9 cellular contexts compared by ENCODE assay signal in the genomic region with DNA sequence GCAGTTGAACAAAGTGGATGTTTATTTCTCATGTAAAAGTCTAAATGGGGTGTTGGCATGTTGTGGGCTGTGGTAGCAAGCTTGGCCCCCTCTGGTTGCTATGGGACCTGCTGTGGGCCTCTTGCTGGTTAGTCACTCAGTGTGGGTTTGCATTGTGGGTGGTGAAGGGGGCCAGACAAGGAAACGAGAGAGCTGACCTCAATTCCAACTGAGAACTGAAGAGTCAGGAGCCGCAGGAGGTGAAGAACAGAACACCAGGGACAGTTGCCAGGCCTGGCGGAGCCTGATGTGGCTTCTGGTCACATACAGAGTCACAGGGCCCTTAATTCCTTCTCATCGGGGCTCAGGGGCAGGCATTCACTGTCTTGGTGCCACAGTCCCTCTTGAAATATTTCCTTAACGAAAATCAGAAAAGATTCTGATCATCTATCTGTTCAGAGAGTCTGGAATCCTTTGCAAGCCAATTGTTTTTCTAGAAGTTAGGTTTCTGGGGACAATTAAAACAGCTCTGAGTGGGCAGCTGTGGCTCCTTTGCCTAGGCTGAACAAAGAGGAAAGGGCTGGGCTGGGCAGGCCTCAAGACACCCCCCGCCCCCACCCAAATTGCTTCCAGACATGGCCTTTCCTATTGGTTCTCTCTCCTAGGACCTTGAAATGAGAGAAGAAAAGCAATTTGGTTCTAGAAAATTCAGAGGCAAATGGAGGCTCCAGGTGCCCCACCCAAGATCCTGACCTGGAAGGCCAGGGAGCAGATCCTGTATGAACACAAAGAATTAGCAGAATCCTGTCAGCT. TPM values are rescaled to one million over a fixed set of nuclear protein-coding genes. Genes with fewer than 3 reads are reported as not detected.
A peak's percentile ranks its signal among the peaks of the same experiment; 100 is the strongest.
DNase-seq lines count a peak whose midpoint lies in the region; ATAC-seq, FAIRE-seq and TF ChIP-seq lines count a peak whose summit lies in the region.
"Had no signal": no experiment of that assay in that cellular context is flagged by ENCODE, and none has a peak within 500 bp of the region (broad histone marks: within the 10 kb centered on the region; RNA-seq: fewer than 3 reads in every experiment).

No MANE protein-coding gene starts in this region.

- H3K27ac ChIP-seq in HepG2 (ENCODE audit: extremely low read length, insufficient read depth, low read length) (no peak overlapping the region), right lobe of liver (no peak overlapping the region)

- TF ChIP-seq POLR2A in HepG2 (IDR thresholded peaks at IDR 0.05; ENCODE audit: insufficient read depth in 1 of 2, low read depth in 2 of 2, low read length in 2 of 2), result no peak
- no peak for TF ChIP-seq POLR2A in right lobe of liver (IDR thresholded peaks at IDR 0.05)

- H4K20me1 ChIP-seq in HepG2 (ENCODE audit: insufficient read depth, low read length), result no peaks in the 10 kb centered on the region; the same call in 1 of the 2 replicates

- peak overlapping the region in 1 of 3 experiments; percentile 9; a peak in 1 of 6 replicates for H3K4me3 ChIP-seq in HepG2 (replicated peaks in 1 of 3; ENCODE audit: insufficient read depth in 1 of 3, low read depth in 2 of 3, low read length in 3 of 3)
- no peak overlapping the region for H3K4me3 ChIP-seq in right lobe of liver

- no peak for TF ChIP-seq CTCF in HepG2 (CRISPR knock-in tag; IDR thresholded peaks at IDR 0.05)
- no peak for TF ChIP-seq CTCF in right lobe of liver (IDR thresholded peaks at IDR 0.05)
- no peak for TF ChIP-seq CTCF in nephron (IDR thresholded peaks at IDR 0.05; ENCODE audit: unreplicated experiment in 3 of 3)

- H3K4me1 Mint-ChIP-seq in activated naive CD8-positive, alpha-beta T cell treated with anti-CD3 and anti-CD28 coated beads, Interleukin-2, amount 10 ng/mL, durations not matched to agents 7 days and 5 days, result peaks cover 34% of the 10 kb centered on the region
- H3K4me1 Mint-ChIP-seq in nephron, result peaks cover 30% of the 10 kb centered on the region

- H3K4me1 ChIP-seq in HepG2 (ENCODE audit: insufficient read depth, low read length), result peaks cover 45% of the 10 kb centered on the region
- H3K4me1 ChIP-seq in right lobe of liver, result peaks cover 0 to 14% (median 8%) of the 10 kb centered on the region in 4 donors

- WGBS in HepG2 (ENCODE audit: low lambda C conversion rate), result 41% methylated on average over 6 of the region's 6 CpGs
- WGBS in right lobe of liver (ENCODE audit: insufficient coverage, low coverage, low lambda C conversion rate, missing lambda C conversion rate), result 61% methylated on average over 5 of the region's 6 CpGs

- H3K79me2 ChIP-seq in HepG2 (ENCODE audit: insufficient read depth, low read length), result peaks cover 27% of the 10 kb centered on the region

- H3K27me3 Mint-ChIP-seq in activated naive CD8-positive, alpha-beta T cell treated with anti-CD3 and anti-CD28 coated beads, Interleukin-2, amount 10 ng/mL, durations not matched to agents 7 days and 5 days, result no peaks in the 10 kb centered on the region
- H3K27me3 Mint-ChIP-seq in nephron (ENCODE audit: low read depth), result no peaks in the 10 kb centered on the region

- DNase-seq in HepG2 (ENCODE audit: low spot score) (no peak), right lobe of liver (no peak), NCI-H1048 (lab: John Stamatoyannopoulos, UW) (no peak), LoVo (ENCODE audit: low spot score) (no peak)
- DNase-seq in activated naive CD8-positive, alpha-beta T cell treated with anti-CD3 and anti-CD28 coated beads, Interleukin-2, amount 10 ng/mL, durations not matched to agents 7 days and 5 days, result peak; percentile 34

- 0 out of 2 replicates have a peak overlapping the region, but pooled peaks have one; percentile 1 for H3K9ac ChIP-seq in HepG2 (ENCODE audit: insufficient read depth, low read depth, low read length)

- H3K9me3 ChIP-seq in HepG2 (ENCODE audit: low read length) (no peaks in the 10 kb centered on the region), right lobe of liver (no peaks in the 10 kb centered on the region)

- TF ChIP-seq EP300 in HepG2 (IDR thresholded peaks at IDR 0.05; ENCODE audit: low read depth in 2 of 2, low read length in 2 of 2) (no peak), HepG2 (CRISPR knock-in tag; IDR thresholded peaks at IDR 0.05; ENCODE audit: borderline replicate concordance) (no peak)

- no peak for FAIRE-seq in HepG2 (lab: Jason Lieb, UNC)
- FAIRE-seq: endothelial cell of umbilical vein had no signal

- H3K27ac Mint-ChIP-seq in activated naive CD8-positive, alpha-beta T cell treated with anti-CD3 and anti-CD28 coated beads, Interleukin-2, amount 10 ng/mL, durations not matched to agents 7 days and 5 days, result peak overlapping the region; percentile 73
- H3K27ac Mint-ChIP-seq in nephron, result peak overlapping the region; percentile 30 to 99 (median 98)

- in situ Hi-C loops in HepG2 (cut with HindIII; ENCODE audit: extremely low pct_ligation_motif_present, low pct_unique_long_range_greater_than_20kb), result no loop called here

- no TSS peak for BruUV-seq in HepG2 (replicated peaks; lab: Mats Ljungman, UMichigan)

- H3K36me3 ChIP-seq in HepG2 (replicated peaks in 1 of 2; ENCODE audit: control insufficient read depth in 1 of 2, insufficient read depth in 2 of 2, low read length in 2 of 2) (no peaks in the 10 kb centered on the region), right lobe of liver (no peaks in the 10 kb centered on the region)

- peak overlapping the region; percentile 98 for H3K4me2 ChIP-seq in HepG2 (ENCODE audit: low read depth, low read length)

- intact Hi-C loops in HepG2 (cut with micrococcal nuclease; ENCODE audit: unreplicated experiment), result no loop called here
- intact Hi-C loops in right lobe of liver (cut with DNase I), result no loop called here

- TF ChIP-seq RAD21 in HepG2 (CRISPR knock-in tag; IDR thresholded peaks at IDR 0.05), result no peak

- H3K9me3 Mint-ChIP-seq in activated naive CD8-positive, alpha-beta T cell treated with anti-CD3 and anti-CD28 coated beads, Interleukin-2, amount 10 ng/mL, durations not matched to agents 7 days and 5 days, result no peaks in the 10 kb centered on the region
- no peaks in the 10 kb centered on the region for H3K9me3 Mint-ChIP-seq in nephron

- H3K4me3 Mint-ChIP-seq in activated naive CD8-positive, alpha-beta T cell treated with anti-CD3 and anti-CD28 coated beads, Interleukin-2, amount 10 ng/mL, durations not matched to agents 7 days and 5 days, result no peak overlapping the region
- peak overlapping the region in 2 of 3 experiments; percentile 26 to 53 for H3K4me3 Mint-ChIP-seq in nephron

- peaks cover 17% of the 10 kb centered on the region for H3K36me3 Mint-ChIP-seq in activated naive CD8-positive, alpha-beta T cell treated with anti-CD3 and anti-CD28 coated beads, Interleukin-2, amount 10 ng/mL, durations not matched to agents 7 days and 5 days
- H3K36me3 Mint-ChIP-seq in nephron (ENCODE audit: low read depth), result no peaks in the 10 kb centered on the region

- peak; percentile 11; the same call in 1 of the 3 replicates for ATAC-seq in HepG2
- ATAC-seq in right lobe of liver, result no peak
- no peak for ATAC-seq in activated naive CD8-positive, alpha-beta T cell treated with anti-CD3 and anti-CD28 coated beads, Interleukin-2, amount 10 ng/mL, durations not matched to agents 7 days and 5 days (ENCODE audit: low read depth)
- ATAC-seq in GM18498 (IDR thresholded peaks at IDR 0.05; ENCODE audit: unreplicated experiment), result no peak
- ATAC-seq in GM21447 (IDR thresholded peaks at IDR 0.05; ENCODE audit: unreplicated experiment), result no peak

- peak overlapping the region; percentile 74 for H2AFZ ChIP-seq in HepG2 (ENCODE audit: low read length)

- H3K27me3 ChIP-seq in HepG2 (ENCODE audit: control insufficient read depth in 1 of 2, insufficient read depth in 2 of 2, low read length in 2 of 2), result peaks cover 0 to 9% of the 10 kb centered on the region in 2 experiments; a peak in 1 of 5 replicates
- H3K27me3 ChIP-seq in right lobe of liver, result no peaks in the 10 kb centered on the region

- POLR2A ChIA-PET in HepG2 (lab: Yijun Ruan, JAX), result no interaction called here
- POLR2A ChIA-PET in activated naive CD8-positive, alpha-beta T cell treated with anti-CD3 and anti-CD28 coated beads, Interleukin-2, amount 10 ng/mL, durations not matched to agents 7 days and 5 days (lab: Charles Lee), result interaction anchor here (1.3 kb wide), 1 partner anchor 9 kb away, joined by 5 read pairs; no protein-coding TSS in a partner anchor

- CTCF ChIA-PET in HepG2 (lab: Yijun Ruan, JAX; ENCODE audit: low intra/inter-chr PET ratio, low total read pairs), result no interaction called here

TF ChIP-seq in HepG2, 621 proteins besides CTCF, POLR2A, EP300 and RAD21 (continues in another document):
- no peak for TF ChIP-seq ZNF547 (CRISPR knock-in tag; IDR thresholded peaks at IDR 0.05)
- TF ChIP-seq AHR (CRISPR knock-in tag; IDR thresholded peaks at IDR 0.05), result no peak
- no peak for TF ChIP-seq SOX13 (IDR thresholded peaks at IDR 0.05)
- TF ChIP-seq SOX13 (CRISPR knock-in tag; conservative IDR thresholded peaks at IDR 0.05 in 1 of 2, IDR thresholded peaks at IDR 0.05 in 1 of 2), result no peak

RNA-seq across cellular contexts. Expression of gene ADPGK, which starts 2.1 kb away (rescaled TPM):
- total RNA-seq in HepG2 (2016; rRNA removed; fragmentation: Illumina TruSeq; extraction: Trizol), result 33.5 and 67.5 TPM in 2 replicates
- total RNA-seq in HepG2 (2016; cell fraction: cytosol; rRNA removed; fragmentation: Illumina TruSeq; extraction: Trizol; ENCODE audit: low read depth), result 22.4 and 27.1 TPM in 2 replicates
- 32.0 and 67.5 TPM in 2 replicates for total RNA-seq in HepG2 (2016; cell fraction: insoluble cytoplasmic fraction; rRNA removed; fragmentation: Illumina TruSeq; extraction: Trizol)
- total RNA-seq in HepG2 (2016; cell fraction: membrane; rRNA removed; fragmentation: Illumina TruSeq; extraction: Trizol), result 22.2 and 23.4 TPM in 2 replicates
- 67.5 and 93.2 TPM in 2 replicates for total RNA-seq in HepG2 (2016; cell fraction: nucleus; rRNA removed; fragmentation: Illumina TruSeq; extraction: Trizol)
- 59.4 and 61.6 TPM in 2 replicates for polyA plus RNA-seq in HepG2 (2011; rRNA removed)
- polyA plus RNA-seq in HepG2 (2011; cell fraction: cytosol; rRNA removed), result 41.8 and 45.0 TPM in 2 replicates
- 62.2 and 69.8 TPM in 2 replicates for polyA plus RNA-seq in HepG2 (2011; cell fraction: nucleus; rRNA removed)
- polyA plus RNA-seq in HepG2 (2012), result 29.7 and 33.7 TPM in 2 replicates
- 4.6 and 4.9 TPM in 2 replicates for polyA plus RNA-seq in HepG2 (2016; cell fraction: cytosol; fragmentation: Illumina TruSeq; extraction: Trizol; ENCODE audit: low read depth)
- 25.8 and 28.0 TPM in 2 replicates for polyA plus RNA-seq in HepG2 (2016; cell fraction: insoluble cytoplasmic fraction; fragmentation: Illumina TruSeq; extraction: Trizol; ENCODE audit: low read depth)
- polyA plus RNA-seq in HepG2 (2016; cell fraction: membrane; fragmentation: Illumina TruSeq; extraction: Trizol; ENCODE audit: low read depth), result 10.4 and 11.2 TPM in 2 replicates
- polyA plus RNA-seq in HepG2 (2016; cell fraction: nucleus; fragmentation: Illumina TruSeq; extraction: Trizol; ENCODE audit: insufficient read depth, low read depth), result 113 and 118 TPM in 2 replicates
- polyA minus RNA-seq in HepG2 (2011; rRNA and poly(A)+ RNA removed; ENCODE audit: low replicate concordance), result 47.4 and 81.7 TPM in 2 replicates
- polyA minus RNA-seq in HepG2 (2011; cell fraction: cytosol; rRNA and poly(A)+ RNA removed), result 17.2 and 21.0 TPM in 2 replicates
- polyA minus RNA-seq in HepG2 (2011; cell fraction: nucleus; rRNA and poly(A)+ RNA removed), result 86.3 and 91.4 TPM in 2 replicates
- 10 to 100 TPM; 13.9 to 22.1 (median 19.8) TPM for total RNA-seq in right lobe of liver
- 10 to 100 TPM; 76.1 to 79.2 TPM for total RNA-seq in activated naive CD8-positive, alpha-beta T cell treated with anti-CD3 and anti-CD28 coated beads, Interleukin-2, amount 10 ng/mL, durations not matched to agents 7 days and 5 days
